Comparison of ENCODE assay signal across 14 cellular contexts in the genomic region with DNA sequence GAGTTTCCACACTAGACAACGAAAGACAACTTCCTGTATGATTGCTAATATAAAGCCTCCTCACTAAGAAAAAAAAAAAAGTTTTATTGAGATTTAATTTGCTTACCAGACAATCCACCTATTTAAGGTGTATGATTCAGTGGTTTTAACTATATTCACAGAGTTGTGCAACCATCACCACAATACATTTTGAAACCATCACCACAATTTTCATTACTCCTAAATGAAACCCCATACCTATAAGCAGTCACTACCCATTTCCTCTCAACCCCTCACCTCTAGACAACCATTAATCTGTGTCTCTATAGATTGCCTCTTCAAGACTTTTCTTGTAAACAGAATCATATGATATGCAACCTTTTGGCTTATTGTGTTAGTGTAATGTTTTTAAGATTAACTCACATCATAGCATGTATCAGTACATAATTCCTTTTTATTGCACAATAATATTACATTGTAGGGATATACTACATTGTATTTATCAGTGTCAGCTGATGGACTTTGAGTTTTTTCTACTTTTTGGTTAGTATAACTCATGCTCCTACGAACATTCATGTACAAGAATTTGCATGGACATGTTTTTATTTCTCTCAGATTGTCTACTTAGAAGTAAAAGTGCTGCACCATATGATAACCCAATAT.
DNase-seq lines count a peak whose midpoint lies in the region; ATAC-seq and TF ChIP-seq lines count a peak whose summit lies in the region.
"Had no signal": no experiment of that assay in that cellular context is flagged by ENCODE, and none has a peak within 500 bp of the region (broad histone marks: within the 10 kb centered on the region; RNA-seq: fewer than 3 reads in every experiment).

No MANE protein-coding gene starts in this region.

- no peaks in the 10 kb centered on the region for H3K36me3 ChIP-seq in RWPE2 (ENCODE audit: low read depth)
- H3K36me3 ChIP-seq: HAP-1 had no signal

- ATAC-seq in GM21717 (IDR thresholded peaks at IDR 0.05; ENCODE audit: unreplicated experiment) (peak; percentile 50), HG03432 (IDR thresholded peaks at IDR 0.05; ENCODE audit: unreplicated experiment) (peak; percentile 66), RWPE2 (ENCODE audit: low read depth) (peak; percentile 93)

- no peaks in the 10 kb centered on the region for H3K27me3 ChIP-seq in RWPE2 (ENCODE audit: insufficient read depth, poor library complexity, severe bottlenecking)

- TF ChIP-seq CTCF in RWPE2 (IDR thresholded peaks at IDR 0.05; ENCODE audit: poor library complexity, severe bottlenecking) = no peak

- POLR2A ChIA-PET in HEK293T (lab: Yijun Ruan, JAX) = no interaction called here

- H3K27ac ChIP-seq in RWPE2 (ENCODE audit: poor library complexity, severe bottlenecking) = peak overlapping the region; percentile 49

- H3K4me3 ChIP-seq in RWPE2 (ENCODE audit: severe bottlenecking) = no peak overlapping the region
- H3K4me3 ChIP-seq: HAP-1 had no signal

- H3K9me3 ChIP-seq in RWPE2 (ENCODE audit: severe bottlenecking) = no peaks in the 10 kb centered on the region
- H3K9me3 ChIP-seq: HAP-1 had no signal

- H3K4me1 ChIP-seq in RWPE2 (ENCODE audit: insufficient read depth, poor library complexity, severe bottlenecking) = peaks cover 15% of the 10 kb centered on the region

- CTCF ChIA-PET in HEK293T (lab: Yijun Ruan, JAX) = no interaction called here

- no peak for DNase-seq in RWPE2 (ENCODE audit: low spot score)
- peak; percentile 47 for DNase-seq in iris pigment epithelial cell (ENCODE audit: low read depth)
- DNase-seq in NCI-H1092 (lab: John Stamatoyannopoulos, UW) = no peak
- DNase-seq in stimulated activated CD4-positive, alpha-beta T cell treated with anti-CD3 and anti-CD28 coated beads, Interleukin-4, amount 100 ng/mL, for 1 hour = no peak
- no peak for DNase-seq in HEK293T (ENCODE audit: extremely low spot score)
- DNase-seq: COR-L47, GF-D8, Karpas-422, NCI-H187 treated with DMSO at 0.1 percent for 48 hours, NCI-H2171, NCI-H446 treated with DMSO at 0.1 percent for 48 hours had no signal

TF ChIP-seq in HEK293T, 16 proteins besides CTCF, POLR2A, EP300 and RAD21:
- TF ChIP-seq SP1 (IDR thresholded peaks at IDR 0.05) = no peak
- TF ChIP-seq FOXK2 (IDR thresholded peaks at IDR 0.05) = no peak
- TF ChIP-seq, protein P1, sequence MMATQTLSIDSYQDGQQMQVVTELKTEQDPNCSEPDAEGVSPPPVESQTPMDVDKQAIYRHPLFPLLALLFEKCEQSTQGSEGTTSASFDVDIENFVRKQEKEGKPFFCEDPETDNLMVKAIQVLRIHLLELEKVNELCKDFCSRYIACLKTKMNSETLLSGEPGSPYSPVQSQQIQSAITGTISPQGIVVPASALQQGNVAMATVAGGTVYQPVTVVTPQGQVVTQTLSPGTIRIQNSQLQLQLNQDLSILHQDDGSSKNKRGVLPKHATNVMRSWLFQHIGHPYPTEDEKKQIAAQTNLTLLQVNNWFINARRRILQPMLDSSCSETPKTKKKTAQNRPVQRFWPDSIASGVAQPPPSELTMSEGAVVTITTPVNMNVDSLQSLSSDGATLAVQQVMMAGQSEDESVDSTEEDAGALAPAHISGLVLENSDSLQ (IDR thresholded peaks at IDR 0.05) = no peak
- no peak for TF ChIP-seq L3MBTL2 (conservative IDR thresholded peaks at IDR 0.05)
- TF ChIP-seq SUZ12 (IDR thresholded peaks at IDR 0.05) = no peak
- no peak for TF ChIP-seq HDGF (IDR thresholded peaks at IDR 0.05; ENCODE audit: borderline replicate concordance)
- no peak for TF ChIP-seq ZNF384 (IDR thresholded peaks at IDR 0.05)
- no peak for TF ChIP-seq NFRKB (IDR thresholded peaks at IDR 0.05)
- TF ChIP-seq FOXM1 (IDR thresholded peaks at IDR 0.05; ENCODE audit: borderline replicate concordance) = no peak
- no peak for TF ChIP-seq TARDBP (IDR thresholded peaks at IDR 0.05)
- TF ChIP-seq ELF4 (IDR thresholded peaks at IDR 0.05) = no peak
- no peak for TF ChIP-seq CTBP1 (IDR thresholded peaks at IDR 0.05; ENCODE audit: borderline replicate concordance)
- no peak for TF ChIP-seq LEF1 (IDR thresholded peaks at IDR 0.05; ENCODE audit: borderline replicate concordance)
- no peak for TF ChIP-seq ARNT (IDR thresholded peaks at IDR 0.05)
- TF ChIP-seq BHLHE40 (IDR thresholded peaks at IDR 0.05; ENCODE audit: borderline replicate concordance) = no peak
- TF ChIP-seq FOXA1 (IDR thresholded peaks at IDR 0.05) = no peak
